In genomic region chr11:35042906-35043305, GRCh38 we compare ENCODE assay signal across 17 cellular contexts.
DNase-seq lines count a peak whose midpoint lies in the region; ATAC-seq and TF ChIP-seq lines count a peak whose summit lies in the region.
"Had no signal": no experiment of that assay in that cellular context is flagged by ENCODE, and none has a peak within 500 bp of the region (broad histone marks: within the 10 kb centered on the region; RNA-seq: fewer than 3 reads in every experiment).

No MANE protein-coding gene starts in this region.

- in situ Hi-C loops in Panc1 (cut with HindIII; ENCODE audit: low pct_unique_long_range_greater_than_20kb, low sequenced_read_pairs) = no loop called here

- POLR2A ChIA-PET in Panc1 (lab: Charles Lee) = no interaction called here

- no peak overlapping the region for H2AK5ac ChIP-seq in mesenchymal stem cell (ENCODE audit: low read length, severe bottlenecking)

- H3K9ac ChIP-seq in mesenchymal stem cell (ENCODE audit: low read length) = no peak overlapping the region

- no peak overlapping the region for H3K18ac ChIP-seq in mesenchymal stem cell (ENCODE audit: low read depth in 1 of 2, low read length in 2 of 2)

- H3K4me1 ChIP-seq in heart right ventricle (peaks cover 0 to 72% (median 6%) of the 10 kb centered on the region in 9 donors), Panc1 (ENCODE audit: control insufficient read depth, insufficient read depth, low read length) (peaks cover 35% of the 10 kb centered on the region), mesenchymal stem cell (ENCODE audit: control insufficient read depth, insufficient read depth, low read depth, low read length) (peaks cover 4% of the 10 kb centered on the region)

- H3K23ac ChIP-seq in mesenchymal stem cell (ENCODE audit: low read length in 2 of 2) = no peak overlapping the region

- CTCF ChIA-PET in Panc1 (lab: Charles Lee) = no interaction called here

- TF ChIP-seq CTCF in heart right ventricle (IDR thresholded peaks at IDR 0.05) (no peak), Panc1 (IDR thresholded peaks at IDR 0.05) (no peak)

- no peak overlapping the region for H4K8ac ChIP-seq in mesenchymal stem cell (ENCODE audit: low read length)

- H2BK12ac ChIP-seq in mesenchymal stem cell (ENCODE audit: low read length in 2 of 2) = no peak overlapping the region

- peak in 6 of 8 donors; percentile 43 to 76 (median 69) for ATAC-seq in heart right ventricle
- no peak for ATAC-seq in Panc1
- ATAC-seq in activated CD4-positive, CD25-positive, alpha-beta regulatory T cell treated with anti-CD3 and anti-CD28 coated beads, Interleukin-2, amount 50 U/mL, for 24 hours = no peak

- intact Hi-C loops in heart right ventricle (cut with DNase I) = no loop called here
- intact Hi-C loops in cardiac septum (cut with DNase I) = loop anchor here (5.0 kb wide), 1 partner anchor 204 kb away; no protein-coding TSS in a partner anchor
- intact Hi-C loops in Panc1 (cut with micrococcal nuclease; ENCODE audit: unreplicated experiment) = no loop called here

- BruUV-seq in Panc1 (replicated peaks; lab: Mats Ljungman, UMichigan) = no TSS peak

- no peak overlapping the region for H2BK120ac ChIP-seq in mesenchymal stem cell (ENCODE audit: low read depth, low read length)

- DNase-seq in heart right ventricle (no peak), cardiac septum (ENCODE audit: low spot score) (no peak), Panc1 (ENCODE audit: low read depth, low spot score) (no peak), mesenchymal stem cell (peak; percentile 70), superior temporal gyrus (ENCODE audit: extremely low spot score) (peak; percentile 30), NOMO-1 treated with DMSO at 0.1 percent for 48 hours (lab: John Stamatoyannopoulos, UW; ENCODE audit: unreplicated experiment) (no peak), NCI-H187 treated with DMSO at 0.1 percent for 48 hours (lab: John Stamatoyannopoulos, UW) (no peak)
- DNase-seq: ACHN, EL, GOT3, MV-4-11, NCI-H1417 treated with DMSO at 0.1 percent for 48 hours, NCI-H2029 treated with DMSO at 0.1 percent for 48 hours, NCI-H2227 treated with DMSO at 0.1 percent for 48 hours, NCI-H526 treated with DMSO at 0.1 percent for 48 hours, PC-9 had no signal

- H4K91ac ChIP-seq in mesenchymal stem cell (ENCODE audit: low read length) = no peak overlapping the region

- H3K4me3 ChIP-seq in heart right ventricle (no peak overlapping the region), Panc1 (ENCODE audit: low read depth in 2 of 2, low read length in 2 of 2) (no peak overlapping the region), mesenchymal stem cell (ENCODE audit: insufficient read depth in 1 of 2, low read depth in 1 of 2, low read length in 2 of 2) (no peak overlapping the region)
- H3K4me3 ChIP-seq: PC-9 had no signal

- no peak overlapping the region for H2BK5ac ChIP-seq in mesenchymal stem cell (ENCODE audit: low read depth, low read length, poor library complexity, severe bottlenecking)

- H3K9me3 ChIP-seq in heart right ventricle = no peaks in the 10 kb centered on the region
- H3K9me3 ChIP-seq in Panc1 (ENCODE audit: control insufficient read depth, insufficient read depth, low read depth, low read length) = no peaks in the 10 kb centered on the region; the same call in 1 of the 2 replicates
- H3K9me3 ChIP-seq in mesenchymal stem cell (ENCODE audit: control insufficient read depth, low read length) = no peaks in the 10 kb centered on the region

- H3K79me1 ChIP-seq in mesenchymal stem cell (replicated peaks; ENCODE audit: low read length, poor library complexity, severe bottlenecking) = no peaks in the 10 kb centered on the region

- H3K14ac ChIP-seq in mesenchymal stem cell (ENCODE audit: low read length in 2 of 2) = no peak overlapping the region

- no peak overlapping the region for H3K4me2 ChIP-seq in mesenchymal stem cell (ENCODE audit: low read length, poor library complexity, severe bottlenecking)
- H3K4me2 ChIP-seq: PC-9 had no signal

- no peaks in the 10 kb centered on the region for H3K36me3 ChIP-seq in heart right ventricle
- no peaks in the 10 kb centered on the region for H3K36me3 ChIP-seq in Panc1 (ENCODE audit: control insufficient read depth, insufficient read depth, low read length)
- no peaks in the 10 kb centered on the region for H3K36me3 ChIP-seq in mesenchymal stem cell (ENCODE audit: control insufficient read depth in 1 of 2, insufficient read depth in 2 of 2, low read depth in 1 of 2, low read length in 2 of 2)

- H3K4ac ChIP-seq in mesenchymal stem cell (ENCODE audit: low read depth in 1 of 2, low read length in 2 of 2) = peak overlapping the region in 1 of 2 experiments; percentile 24

- H3K27me3 ChIP-seq in heart right ventricle = no peaks in the 10 kb centered on the region
- H3K27me3 ChIP-seq in Panc1 (ENCODE audit: control insufficient read depth, insufficient read depth, low read length) = no peaks in the 10 kb centered on the region
- H3K27me3 ChIP-seq in mesenchymal stem cell (ENCODE audit: control insufficient read depth in 1 of 2, insufficient read depth in 1 of 2, low read length in 2 of 2) = no peaks in the 10 kb centered on the region

- H2AFZ ChIP-seq in mesenchymal stem cell (ENCODE audit: low read depth, low read length) = peak overlapping the region; percentile 2
- H2AFZ ChIP-seq: PC-9 had no signal

- 53 to 64% methylated on average over 3 of the region's 3 CpGs for WGBS in heart right ventricle, 2 donors
- 53% methylated on average over 2 of the region's 3 CpGs for WGBS in mesenchymal stem cell

- H3K27ac ChIP-seq in heart right ventricle (peak overlapping the region in 1 of 10 donors; percentile 27), Panc1 (ENCODE audit: low read length) (peak overlapping the region; percentile 95), mesenchymal stem cell (ENCODE audit: low read length, poor library complexity, severe bottlenecking) (no peak overlapping the region)
- H3K27ac ChIP-seq: PC-9 had no signal

- H2BK15ac ChIP-seq in mesenchymal stem cell (ENCODE audit: low read depth, poor library complexity, severe bottlenecking) = no peak overlapping the region

Comparison
In these comparisons a context has a peak if more than half of its experiments do, and no peak if none do; other contexts are left out.
1. ATAC-seq: peak in heart right ventricle (6 of 8); none in Panc1 (single experiment) and activated CD4-positive, CD25-positive, alpha-beta regulatory T cell treated with anti-CD3 and anti-CD28 coated beads, Interleukin-2, amount 50 U/mL, for 24 hours (0 of 2).
2. DNase-seq: peak in mesenchymal stem cell (single experiment) and superior temporal gyrus (single experiment); none in heart right ventricle (0 of 2), cardiac septum (single experiment), Panc1 (single experiment), NOMO-1 treated with DMSO at 0.1 percent for 48 hours (single experiment) and NCI-H187 treated with DMSO at 0.1 percent for 48 hours (single experiment).